Comparison of ENCODE assay signal across 31 cellular contexts in genomic region chr2:134714228-134714627, GRCh38. TPM values are rescaled to one million over a fixed set of nuclear protein-coding genes. Genes with fewer than 3 reads are reported as not detected.
A peak's percentile ranks its signal among the peaks of the same experiment; 100 is the strongest.
DNase-seq lines count a peak whose midpoint lies in the region; ATAC-seq, FAIRE-seq and TF ChIP-seq lines count a peak whose summit lies in the region.
"Had no signal": no experiment of that assay in that cellular context is flagged by ENCODE, and none has a peak within 500 bp of the region (broad histone marks: within the 10 kb centered on the region; RNA-seq: fewer than 3 reads in every experiment).

No MANE protein-coding gene starts in this region.

- no peak for DNase-seq in activated naive CD4-positive, alpha-beta T cell treated with anti-CD3 and anti-CD28 coated beads, Interleukin-2, amount 50 U/mL, for 72 hours (ENCODE audit: low spot score in 2 of 2)
- DNase-seq in activated naive CD4-positive, alpha-beta T cell treated with anti-CD3 and anti-CD28 coated beads, Interleukin-2, amount 10 ng/mL, durations not matched to agents 7 days and 5 days = no peak
- DNase-seq in H1 (ENCODE audit: low read depth in 1 of 2, low spot score in 2 of 2) (no peak), hepatic stellate cell (ENCODE audit: low spot score) (no peak), HT-29 (ENCODE audit: low spot score) (no peak)
- DNase-seq in stimulated activated naive CD8-positive, alpha-beta T cell treated with anti-CD3 and anti-CD28 coated beads, Interleukin-15, amount 100 ng/mL, for 72 hours = peak in 1 of 2 donors; percentile 45
- DNase-seq: colonic mucosa; COR-L47; effector CD8-positive, alpha-beta T cell; erythroblast; GF-D8; GOT3; heart left ventricle; NCI-H1048; NCI-H187; NCI-H2171 treated with DMSO at 0.1 percent for 48 hours; NCI-H524; ovary; Peyer's patch; retina; SHP77 treated with DMSO at 0.1 percent for 48 hours; stimulated activated CD4-positive, alpha-beta T cell treated with anti-CD3 and anti-CD28 coated beads, Interleukin-1b, Interleukin-23, amount 100 ng/mL, for 48 hours; substantia nigra; SW 1271 had no signal

- no peak overlapping the region for H2AK5ac ChIP-seq in H1 (ENCODE audit: low read depth, low read length)

- no peak for TF ChIP-seq POLR2A in H1 (IDR thresholded peaks at IDR 0.05; ENCODE audit: control extremely low read depth in 1 of 2, low read depth in 2 of 2, low read length in 2 of 2)

- H3K36me3 Mint-ChIP-seq in activated naive CD4-positive, alpha-beta T cell treated with anti-CD3 and anti-CD28 coated beads, Interleukin-2, amount 50 U/mL, for 72 hours = peaks cover 0 to 14% of the 10 kb centered on the region in 2 donors
- no peaks in the 10 kb centered on the region for H3K36me3 Mint-ChIP-seq in activated naive CD4-positive, alpha-beta T cell treated with anti-CD3 and anti-CD28 coated beads, Interleukin-2, amount 10 ng/mL, durations not matched to agents 7 days and 5 days
- H3K36me3 Mint-ChIP-seq: type B pancreatic cell had no signal

- H3K36me3 ChIP-seq in KOPT-K1 (ENCODE audit: insufficient read depth, low read length) (no peaks in the 10 kb centered on the region), H1 (ENCODE audit: control insufficient read depth in 2 of 4, insufficient read depth in 4 of 4, low read length in 3 of 4) (0 out of 8 replicates have a peak, but pooled peaks cover 0 to 4% (median 0%) of the 10 kb centered on the region in 4 experiments)
- H3K36me3 ChIP-seq: BLaER1 treated with 17β-estradiol and CSF1 and Interleukin-3, amounts not matched to agents 10 nM and 100 nM; breast epithelium; colonic mucosa; heart left ventricle; ovary; Peyer's patch had no signal

- no peak overlapping the region for H3K9ac ChIP-seq in H1 (replicated peaks in 1 of 4; ENCODE audit: extremely low read depth in 1 of 4, low read depth in 3 of 4, low read length in 3 of 4)
- H3K9ac ChIP-seq: BLaER1 treated with 17β-estradiol and CSF1 and Interleukin-3, amounts not matched to agents 10 nM and 100 nM had no signal

- H3K23me2 ChIP-seq in H1 (ENCODE audit: low read depth, low read length) = peaks cover 12% of the 10 kb centered on the region

- H2BK12ac ChIP-seq in H1 (ENCODE audit: low read depth, low read length) = no peak overlapping the region

- H4K8ac ChIP-seq in H1 (ENCODE audit: extremely low read depth, insufficient read depth, low read length) = no peak overlapping the region

- peak overlapping the region; percentile 67; the same call in 1 of the 2 replicates for H2BK15ac ChIP-seq in H1 (ENCODE audit: low read length)

- TF ChIP-seq EP300 in H1 (IDR thresholded peaks at IDR 0.05; ENCODE audit: borderline replicate concordance in 1 of 2, low read depth in 2 of 2, low read length in 2 of 2) = no peak

- H3K4me1 ChIP-seq in H1 (replicated peaks in 1 of 4; ENCODE audit: control insufficient read depth in 3 of 4, insufficient read depth in 4 of 4, low read length in 3 of 4) = peaks cover 2 to 14% (median 3%) of the 10 kb centered on the region in 4 experiments; a peak in 6 of 7 replicates
- H3K4me1 ChIP-seq: breast epithelium had no signal

- H3K18ac ChIP-seq in H1 (ENCODE audit: extremely low read depth, low read length) = no peak overlapping the region

- H3K27ac Mint-ChIP-seq in activated naive CD4-positive, alpha-beta T cell treated with anti-CD3 and anti-CD28 coated beads, Interleukin-2, amount 50 U/mL, for 72 hours = no peak overlapping the region
- no peak overlapping the region for H3K27ac Mint-ChIP-seq in activated naive CD4-positive, alpha-beta T cell treated with anti-CD3 and anti-CD28 coated beads, Interleukin-2, amount 10 ng/mL, durations not matched to agents 7 days and 5 days
- peak overlapping the region in 1 of 2 donors; percentile 35 for H3K27ac Mint-ChIP-seq in stimulated activated naive CD8-positive, alpha-beta T cell treated with anti-CD3 and anti-CD28 coated beads, Interleukin-15, amount 100 ng/mL, for 72 hours
- H3K27ac Mint-ChIP-seq: type B pancreatic cell had no signal

- H4K91ac ChIP-seq in H1 (replicated peaks; ENCODE audit: insufficient read length, low read length) = no peak overlapping the region

- H2BK5ac ChIP-seq in H1 (ENCODE audit: low read depth, low read length) = no peak overlapping the region

- no peaks in the 10 kb centered on the region for H3K79me2 ChIP-seq in H1 (ENCODE audit: control insufficient read depth in 1 of 2, insufficient read depth in 2 of 2, low read length in 2 of 2)

- peaks cover 73% of the 10 kb centered on the region for H3K27me3 Mint-ChIP-seq in activated naive CD4-positive, alpha-beta T cell treated with anti-CD3 and anti-CD28 coated beads, Interleukin-2, amount 10 ng/mL, durations not matched to agents 7 days and 5 days
- peaks cover 81% of the 10 kb centered on the region for H3K27me3 Mint-ChIP-seq in stimulated activated naive CD8-positive, alpha-beta T cell treated with anti-CD3 and anti-CD28 coated beads, Interleukin-15, amount 100 ng/mL, for 72 hours

- H3K4me2 ChIP-seq in H1 (ENCODE audit: insufficient read depth in 1 of 2, low read depth in 2 of 2, low read length in 2 of 2) = no peak overlapping the region

- no peaks in the 10 kb centered on the region for H3K79me1 ChIP-seq in H1 (ENCODE audit: low read depth, low read length)

- H4K20me1 ChIP-seq in H1 (replicated peaks in 1 of 2; ENCODE audit: control insufficient read depth in 1 of 2, insufficient read depth in 2 of 2, low read length in 2 of 2) = peaks cover 0 to 2% of the 10 kb centered on the region in 2 experiments

- 95% methylated on average over 2 of the region's 2 CpGs; no CpG with 5 or more reads in 1 of the 2 experiments for WGBS in H1 (ENCODE audit: extremely low coverage in 1 of 2, insufficient coverage in 1 of 2, insufficient read length in 1 of 2, insufficient replicate concordance in 2 of 2, low coverage in 1 of 2, low lambda C conversion rate in 2 of 2, missing lambda C conversion rate in 1 of 2), 2 experiments

- H3K23ac ChIP-seq in H1 (ENCODE audit: insufficient read length) = no peak overlapping the region

- CTCF ChIA-PET in activated naive CD4-positive, alpha-beta T cell treated with anti-CD3 and anti-CD28 coated beads, Interleukin-2, amount 10 ng/mL, durations not matched to agents 7 days and 5 days (lab: Charles Lee) = interaction anchor here (1.4 kb wide), 1 partner anchor 57 kb away, joined by 3 read pairs; no protein-coding TSS in a partner anchor
- CTCF ChIA-PET in H1 (lab: Charles Lee; ENCODE audit: partially characterized antibody) = interaction anchor here (1.0 to 1.6 kb wide), 4 partner anchors 10 to 57 kb away, joined by 3 to 4 read pairs (median 3); no protein-coding TSS in a partner anchor

- H2BK20ac ChIP-seq in H1 (ENCODE audit: low read length) = no peak overlapping the region

- ATAC-seq in activated naive CD4-positive, alpha-beta T cell treated with anti-CD3 and anti-CD28 coated beads, Interleukin-2, amount 50 U/mL, for 72 hours = peak; percentile 72 to 86
- ATAC-seq in stimulated activated naive CD8-positive, alpha-beta T cell treated with anti-CD3 and anti-CD28 coated beads, Interleukin-15, amount 100 ng/mL, for 72 hours = peak; percentile 92
- ATAC-seq: heart left ventricle had no signal

- H3K56ac ChIP-seq in H1 (replicated peaks; ENCODE audit: insufficient read length, low read depth, low read length) = no peak overlapping the region

- H3K27me3 ChIP-seq in H1 (replicated peaks in 1 of 4; ENCODE audit: control insufficient read depth in 3 of 4, extremely low read depth in 1 of 4, insufficient read depth in 3 of 4, low read length in 3 of 4) = peaks cover 8 to 31% (median 27%) of the 10 kb centered on the region in 4 experiments
- H3K27me3 ChIP-seq: ovary had no signal

- peaks cover 31% of the 10 kb centered on the region for H3K4me1 Mint-ChIP-seq in activated naive CD4-positive, alpha-beta T cell treated with anti-CD3 and anti-CD28 coated beads, Interleukin-2, amount 10 ng/mL, durations not matched to agents 7 days and 5 days
- peaks cover 50% of the 10 kb centered on the region for H3K4me1 Mint-ChIP-seq in stimulated activated naive CD8-positive, alpha-beta T cell treated with anti-CD3 and anti-CD28 coated beads, Interleukin-15, amount 100 ng/mL, for 72 hours

- FAIRE-seq in H1 (lab: Jason Lieb, UNC) = no peak

- H3K4ac ChIP-seq in H1 (replicated peaks; ENCODE audit: insufficient read length, low read depth, low read length) = no peak overlapping the region

- H3K4me3 Mint-ChIP-seq in activated naive CD4-positive, alpha-beta T cell treated with anti-CD3 and anti-CD28 coated beads, Interleukin-2, amount 10 ng/mL, durations not matched to agents 7 days and 5 days = no peak overlapping the region
- H3K4me3 Mint-ChIP-seq in stimulated activated naive CD8-positive, alpha-beta T cell treated with anti-CD3 and anti-CD28 coated beads, Interleukin-15, amount 100 ng/mL, for 72 hours = no peak overlapping the region
- H3K4me3 Mint-ChIP-seq: type B pancreatic cell had no signal

- no peak overlapping the region for H3K14ac ChIP-seq in H1 (ENCODE audit: insufficient read length)

- H3K9me3 Mint-ChIP-seq in activated naive CD4-positive, alpha-beta T cell treated with anti-CD3 and anti-CD28 coated beads, Interleukin-2, amount 50 U/mL, for 72 hours = no peaks in the 10 kb centered on the region
- no peaks in the 10 kb centered on the region for H3K9me3 Mint-ChIP-seq in activated naive CD4-positive, alpha-beta T cell treated with anti-CD3 and anti-CD28 coated beads, Interleukin-2, amount 10 ng/mL, durations not matched to agents 7 days and 5 days
- no peaks in the 10 kb centered on the region for H3K9me3 Mint-ChIP-seq in stimulated activated naive CD8-positive, alpha-beta T cell treated with anti-CD3 and anti-CD28 coated beads, Interleukin-15, amount 100 ng/mL, for 72 hours
- H3K9me3 Mint-ChIP-seq: type B pancreatic cell had no signal

- H4K5ac ChIP-seq in H1 (ENCODE audit: insufficient read length, low read depth, low read length) = no peak overlapping the region

- H3K9me3 ChIP-seq in KOPT-K1 (ENCODE audit: insufficient read depth, low read length, poor library complexity, severe bottlenecking) = no peaks in the 10 kb centered on the region
- H3K9me3 ChIP-seq in H1 (ENCODE audit: insufficient read depth in 2 of 2, low read depth in 1 of 2, low read length in 1 of 2) = no peaks in the 10 kb centered on the region
- H3K9me3 ChIP-seq: BLaER1 treated with 17β-estradiol and CSF1 and Interleukin-3, amounts not matched to agents 10 nM and 100 nM; breast epithelium; colonic mucosa; heart left ventricle; ovary; Peyer's patch had no signal

- H2BK120ac ChIP-seq in H1 (replicated peaks; ENCODE audit: low read depth, low read length) = no peak overlapping the region

- POLR2A ChIA-PET in H1 (lab: Charles Lee; ENCODE audit: partially characterized antibody) = no interaction called here

- TF ChIP-seq RAD21 in H1 (IDR thresholded peaks at IDR 0.05 in 1 of 2, conservative IDR thresholded peaks at IDR 0.05 in 1 of 2; ENCODE audit: low read depth in 2 of 2, low read length in 2 of 2) = no peak

- H3K27ac ChIP-seq in KOPT-K1 (ENCODE audit: low read depth, low read length, poor library complexity, severe bottlenecking) (peak overlapping the region; percentile 75), H1 (ENCODE audit: low read depth, low read length) (no peak overlapping the region)
- H3K27ac ChIP-seq: BLaER1 treated with 17β-estradiol and CSF1 and Interleukin-3, amounts not matched to agents 10 nM and 100 nM; breast epithelium; colonic mucosa; heart left ventricle; ovary; Peyer's patch; skin epidermis had no signal

- TF ChIP-seq CTCF in H1 (IDR thresholded peaks at IDR 0.05; ENCODE audit: control extremely low read depth in 1 of 3, insufficient read depth in 1 of 3, low read depth in 1 of 3, low read length in 3 of 3) = no peak

- H3K4me3 ChIP-seq in H1 (ENCODE audit: extremely low read depth in 1 of 4, insufficient read depth in 2 of 4, low read depth in 3 of 4, low read length in 4 of 4) = no peak overlapping the region
- H3K4me3 ChIP-seq: BLaER1 treated with 17β-estradiol and CSF1 and Interleukin-3, amounts not matched to agents 10 nM and 100 nM; breast epithelium; colonic mucosa; heart left ventricle; ovary; Peyer's patch; skin epidermis had no signal

- H2AFZ ChIP-seq in H1 (ENCODE audit: low read length) = no peak overlapping the region

RNA-seq across cellular contexts. Expression of gene TMEM163, which starts 4.6 kb away (rescaled TPM):
- total RNA-seq in activated naive CD4-positive, alpha-beta T cell treated with anti-CD3 and anti-CD28 coated beads, Interleukin-2, amount 50 U/mL, for 72 hours = under 1 TPM in 1 of 2 donors, not detected in 1; 0.16 TPM
- 2.8 and 2.9 TPM in 2 replicates for total RNA-seq in H1 (2021; fragmentation: NEBNext Ultra II Directional; extraction: Animal tissue kit (Norgen Biotek cat#: 25700))
- 3.1 and 3.2 TPM in 2 replicates for polyA plus RNA-seq in H1 (2011; rRNA removed)
- 2.4 TPM for polyA plus RNA-seq in H1 (2011; cell fraction: cytosol; rRNA removed)
- 2.6 TPM for polyA plus RNA-seq in H1 (2011; cell fraction: nucleus; rRNA removed)
- 2.8 to 3.5 TPM (median 3.1 TPM) in 4 replicates for polyA plus RNA-seq in H1 (2012, experiment 1 of 2)
- polyA plus RNA-seq in H1 (2012, experiment 2 of 2) = 2.8 TPM
- 1.4 TPM for polyA plus RNA-seq in H1 (2013, experiment 1 of 2)
- polyA plus RNA-seq in H1 (2013, experiment 2 of 2) = 2.0 TPM
- 2.7 TPM in 2 replicates for polyA minus RNA-seq in H1 (2011; rRNA and poly(A)+ RNA removed)
- 0.59 TPM for polyA minus RNA-seq in H1 (2011; cell fraction: cytosol; rRNA and poly(A)+ RNA removed)
- 1.2 TPM for polyA minus RNA-seq in H1 (2011; cell fraction: nucleus; rRNA and poly(A)+ RNA removed)
- not detected in 2 replicates for total RNA-seq in HT-29 (2014; rRNA removed; shearing (Covaris generic))
- total RNA-seq: fibroblast of villous mesenchyme, lung microvascular endothelial cell had no signal
